Comparison of ENCODE assay signal across 32 cellular contexts in the genomic region with DNA sequence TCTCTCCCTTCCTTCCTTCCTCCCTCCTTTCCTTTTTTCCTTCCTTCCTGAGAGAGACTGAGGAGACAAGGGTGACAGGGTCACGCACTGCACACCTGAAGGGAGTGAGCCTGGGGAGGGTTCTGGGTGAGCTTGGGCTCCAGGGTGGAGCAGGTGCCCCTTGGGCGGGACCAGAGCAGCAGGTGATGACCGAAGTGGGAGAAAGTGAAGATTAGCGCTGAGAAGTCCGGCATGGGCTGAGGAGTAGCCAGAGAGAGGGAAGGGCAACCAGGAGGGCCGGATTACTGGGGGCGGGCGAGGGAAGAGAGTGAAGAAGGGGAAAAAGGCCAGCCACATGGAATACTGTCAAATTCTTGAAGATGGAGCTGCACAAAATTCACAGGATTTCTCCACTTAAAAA.
"Had no signal": no experiment of that assay in that cellular context is flagged by ENCODE, and none has a peak within 500 bp of the region (broad histone marks: within the 10 kb centered on the region; RNA-seq: fewer than 3 reads in every experiment).

No MANE protein-coding gene starts in this region.

- DNase-seq: activated CD4-positive, alpha-beta memory T cell treated with anti-CD3 and anti-CD28 coated beads, Interleukin-2, amount 10 ng/mL, durations not matched to agents 7 days and 5 days; activated CD4-positive, alpha-beta T cell treated with anti-CD3 and anti-CD28 coated beads for 1 hour; activated CD4-positive, alpha-beta T cell treated with anti-CD3 and anti-CD28 coated beads for 4 hours; activated CD4-positive, alpha-beta T cell treated with anti-CD3 and anti-CD28 coated beads, Interleukin-2, amount 10 ng/mL, durations not matched to agents 7 days and 5 days; activated CD4-positive, alpha-beta T cell treated with anti-CD3 and anti-CD28 coated beads, Interleukin-2, amount 50 U/mL, for 4 hours; activated CD8-positive, alpha-beta memory T cell treated with anti-CD3 and anti-CD28 coated beads, Interleukin-2, amount 50 U/mL, for 48 hours; activated gamma-delta T cell; activated naive CD4-positive, alpha-beta T cell; activated naive CD4-positive, alpha-beta T cell treated with anti-CD3 and anti-CD28 coated beads, Interleukin-2, amount 10 ng/mL, durations not matched to agents 7 days and 5 days; activated naive CD8-positive, alpha-beta T cell treated with anti-CD3 and anti-CD28 coated beads, Interleukin-2, amount 10 ng/mL, durations not matched to agents 7 days and 5 days; activated T-cell treated with anti-CD3 and anti-CD28 coated beads for 4 hours; activated T-cell treated with anti-CD3 and anti-CD28 coated beads, Interleukin-2, amount 50 U/mL, for 24 hours; activated T-cell treated with anti-CD3 and anti-CD28 coated beads, Interleukin-2, amount 50 U/mL, for 72 hours; central memory CD4-positive, alpha-beta T cell; cerebellar nuclear complex; colonic mucosa; dorsolateral prefrontal cortex; effector memory CD4-positive, alpha-beta T cell; endodermal cell; erythroblast; foreskin keratinocyte; gastrocnemius medialis; glutamatergic neuron; SW 1271; T-helper 1 cell; T-helper 17 cell had no signal

- H3K27me3 ChIP-seq: ascending aorta, breast epithelium, cardiac muscle cell, colonic mucosa, dorsolateral prefrontal cortex, esophagus muscularis mucosa, gastrocnemius medialis had no signal

- H3K9me3 ChIP-seq: ascending aorta, breast epithelium, colonic mucosa, esophagus muscularis mucosa, gastrocnemius medialis had no signal

- H3K36me3 ChIP-seq: ascending aorta, breast epithelium, cardiac muscle cell, colonic mucosa, esophagus muscularis mucosa, gastrocnemius medialis had no signal

- H3K4me1 ChIP-seq: ascending aorta, breast epithelium, colonic mucosa, foreskin keratinocyte, gastrocnemius medialis had no signal

- ATAC-seq: activated naive CD4-positive, alpha-beta T cell treated with anti-CD3 and anti-CD28 coated beads, Interleukin-2, amount 50 U/mL, for 72 hours; activated T-cell treated with anti-CD3 and anti-CD28 coated beads, Interleukin-2, amount 50 U/mL, for 72 hours; foreskin keratinocyte; gastrocnemius medialis; T-helper 17 cell; WTC11 had no signal

- H3K4me3 ChIP-seq: ascending aorta, breast epithelium, cardiac muscle cell, colonic mucosa, dorsolateral prefrontal cortex, esophagus muscularis mucosa, gastrocnemius medialis had no signal

- H3K27ac ChIP-seq: ascending aorta, breast epithelium, cardiac muscle cell, colonic mucosa, dorsolateral prefrontal cortex, esophagus muscularis mucosa, foreskin keratinocyte, gastrocnemius medialis had no signal
